In genomic region chr4:74823194-74823593, GRCh38 we compare ENCODE assay signal across 25 cellular contexts. TPM values are rescaled to one million over a fixed set of nuclear protein-coding genes. Genes with fewer than 3 reads are reported as not detected.
DNase-seq lines count a peak whose midpoint lies in the region; ATAC-seq and TF ChIP-seq lines count a peak whose summit lies in the region.
"Had no signal": no experiment of that assay in that cellular context is flagged by ENCODE, and none has a peak within 500 bp of the region (broad histone marks: within the 10 kb centered on the region; RNA-seq: fewer than 3 reads in every experiment).

No MANE protein-coding gene starts in this region.

- ATAC-seq in activated naive CD8-positive, alpha-beta T cell treated with anti-CD3 and anti-CD28 coated beads, Interleukin-2, amount 50 U/mL, for 24 hours = peak; percentile 43
- ATAC-seq in HG02588 (IDR thresholded peaks at IDR 0.05; ENCODE audit: unreplicated experiment) (peak; percentile 60), HG03139 (IDR thresholded peaks at IDR 0.05; ENCODE audit: unreplicated experiment) (peak; percentile 86)
- peak; percentile 31 for ATAC-seq in stimulated activated effector memory CD8-positive, alpha-beta T cell treated with anti-CD3 and anti-CD28 coated beads, Interleukin-12 subunit alpha, Interleukin-12 subunit beta, amount 100 ng/mL, for 72 hours
- ATAC-seq: esophagus mucosa, psoas muscle had no signal

- no peaks in the 10 kb centered on the region for H3K36me3 Mint-ChIP-seq in activated naive CD8-positive, alpha-beta T cell treated with anti-CD3 and anti-CD28 coated beads, Interleukin-2, amount 50 U/mL, for 24 hours (ENCODE audit: low read depth)
- H3K36me3 Mint-ChIP-seq in activated naive CD8-positive, alpha-beta T cell treated with anti-CD3 and anti-CD28 coated beads for 36 hours = no peaks in the 10 kb centered on the region
- no peaks in the 10 kb centered on the region for H3K36me3 Mint-ChIP-seq in stimulated activated effector memory CD8-positive, alpha-beta T cell treated with anti-CD3 and anti-CD28 coated beads, Interleukin-12 subunit alpha, Interleukin-12 subunit beta, amount 100 ng/mL, for 72 hours
- peaks cover 10% of the 10 kb centered on the region for H3K36me3 Mint-ChIP-seq in glutamatergic neuron (ENCODE audit: unreplicated experiment)
- H3K36me3 Mint-ChIP-seq in CD4-positive, alpha-beta memory T cell = no peaks in the 10 kb centered on the region
- H3K36me3 Mint-ChIP-seq: activated naive CD4-positive, alpha-beta T cell treated with anti-CD3 and anti-CD28 coated beads, Interleukin-2, amount 10 ng/mL, durations not matched to agents 7 days and 5 days; brain had no signal

- H3K9me3 Mint-ChIP-seq in activated naive CD8-positive, alpha-beta T cell treated with anti-CD3 and anti-CD28 coated beads, Interleukin-2, amount 50 U/mL, for 24 hours = peaks cover 9% of the 10 kb centered on the region
- H3K9me3 Mint-ChIP-seq in activated naive CD8-positive, alpha-beta T cell treated with anti-CD3 and anti-CD28 coated beads for 36 hours = no peaks in the 10 kb centered on the region
- peaks cover 9% of the 10 kb centered on the region for H3K9me3 Mint-ChIP-seq in stimulated activated effector memory CD8-positive, alpha-beta T cell treated with anti-CD3 and anti-CD28 coated beads, Interleukin-12 subunit alpha, Interleukin-12 subunit beta, amount 100 ng/mL, for 72 hours
- H3K9me3 Mint-ChIP-seq in glutamatergic neuron (ENCODE audit: unreplicated experiment) = peaks cover 1% of the 10 kb centered on the region
- H3K9me3 Mint-ChIP-seq in CD4-positive, alpha-beta memory T cell = peaks cover 0 to 9% (median under 1%) of the 10 kb centered on the region in 8 donors
- H3K9me3 Mint-ChIP-seq: activated naive CD4-positive, alpha-beta T cell treated with anti-CD3 and anti-CD28 coated beads, Interleukin-2, amount 10 ng/mL, durations not matched to agents 7 days and 5 days had no signal

- no peak for TF ChIP-seq CTCF in glutamatergic neuron (IDR thresholded peaks at IDR 0.05; ENCODE audit: partially characterized antibody, unreplicated experiment)

- H3K27me3 ChIP-seq in CD4-positive, alpha-beta memory T cell (ENCODE audit: insufficient read depth, low read length) = no peaks in the 10 kb centered on the region
- H3K27me3 ChIP-seq: BLaER1, dorsolateral prefrontal cortex, Peyer's patch had no signal

- intact Hi-C loops in CD4-positive, alpha-beta memory T cell (cut with micrococcal nuclease) = no loop called here

- no peak overlapping the region for H3K27ac Mint-ChIP-seq in activated naive CD8-positive, alpha-beta T cell treated with anti-CD3 and anti-CD28 coated beads, Interleukin-2, amount 50 U/mL, for 24 hours
- H3K27ac Mint-ChIP-seq in activated naive CD8-positive, alpha-beta T cell treated with anti-CD3 and anti-CD28 coated beads for 36 hours = no peak overlapping the region
- no peak overlapping the region for H3K27ac Mint-ChIP-seq in stimulated activated effector memory CD8-positive, alpha-beta T cell treated with anti-CD3 and anti-CD28 coated beads, Interleukin-12 subunit alpha, Interleukin-12 subunit beta, amount 100 ng/mL, for 72 hours
- no peak overlapping the region for H3K27ac Mint-ChIP-seq in glutamatergic neuron (ENCODE audit: unreplicated experiment)
- no peak overlapping the region for H3K27ac Mint-ChIP-seq in CD4-positive, alpha-beta memory T cell
- H3K27ac Mint-ChIP-seq: activated naive CD4-positive, alpha-beta T cell treated with anti-CD3 and anti-CD28 coated beads, Interleukin-2, amount 10 ng/mL, durations not matched to agents 7 days and 5 days; brain; IgD-negative memory B cell; nephron had no signal

- H3K9me3 ChIP-seq in CD4-positive, alpha-beta memory T cell (ENCODE audit: control insufficient read depth in 1 of 2, low read length in 2 of 2) = no peaks in the 10 kb centered on the region
- H3K9me3 ChIP-seq: Peyer's patch, psoas muscle, SK-N-SH had no signal

- no peaks in the 10 kb centered on the region for H3K4me1 Mint-ChIP-seq in activated naive CD8-positive, alpha-beta T cell treated with anti-CD3 and anti-CD28 coated beads, Interleukin-2, amount 50 U/mL, for 24 hours
- no peaks in the 10 kb centered on the region for H3K4me1 Mint-ChIP-seq in activated naive CD8-positive, alpha-beta T cell treated with anti-CD3 and anti-CD28 coated beads for 36 hours
- no peaks in the 10 kb centered on the region for H3K4me1 Mint-ChIP-seq in stimulated activated effector memory CD8-positive, alpha-beta T cell treated with anti-CD3 and anti-CD28 coated beads, Interleukin-12 subunit alpha, Interleukin-12 subunit beta, amount 100 ng/mL, for 72 hours
- H3K4me1 Mint-ChIP-seq in glutamatergic neuron (ENCODE audit: low read depth, unreplicated experiment) = no peaks in the 10 kb centered on the region
- H3K4me1 Mint-ChIP-seq in CD4-positive, alpha-beta memory T cell = no peaks in the 10 kb centered on the region
- H3K4me1 Mint-ChIP-seq: activated naive CD4-positive, alpha-beta T cell treated with anti-CD3 and anti-CD28 coated beads, Interleukin-2, amount 10 ng/mL, durations not matched to agents 7 days and 5 days; brain; nephron had no signal

- H3K4me1 ChIP-seq in CD4-positive, alpha-beta memory T cell (ENCODE audit: insufficient read depth, low read length) = no peaks in the 10 kb centered on the region
- H3K4me1 ChIP-seq: BLaER1, Peyer's patch, psoas muscle had no signal

- POLR2A ChIA-PET in CD4-positive, alpha-beta memory T cell (lab: Charles Lee; ENCODE audit: partially characterized antibody) = no interaction called here

- no peaks in the 10 kb centered on the region for H3K36me3 ChIP-seq in CD4-positive, alpha-beta memory T cell (ENCODE audit: insufficient read depth, low read length)
- H3K36me3 ChIP-seq: BLaER1, Peyer's patch had no signal

- DNase-seq in activated naive CD8-positive, alpha-beta T cell treated with anti-CD3 and anti-CD28 coated beads, Interleukin-2, amount 50 U/mL, for 24 hours = no peak
- no peak for DNase-seq in activated naive CD8-positive, alpha-beta T cell treated with anti-CD3 and anti-CD28 coated beads for 36 hours
- DNase-seq in stimulated activated effector memory CD8-positive, alpha-beta T cell treated with anti-CD3 and anti-CD28 coated beads, Interleukin-12 subunit alpha, Interleukin-12 subunit beta, amount 100 ng/mL, for 72 hours (ENCODE audit: low spot score in 2 of 2) = no peak
- no peak for DNase-seq in glutamatergic neuron
- no peak for DNase-seq in CD4-positive, alpha-beta memory T cell
- no peak for DNase-seq in occipital lobe (lab: John Stamatoyannopoulos, UW)
- DNase-seq: activated CD4-positive, alpha-beta T cell treated with anti-CD3 and anti-CD28 coated beads for 4 hours; activated naive CD4-positive, alpha-beta T cell treated with anti-CD3 and anti-CD28 coated beads, Interleukin-2, amount 10 ng/mL, durations not matched to agents 7 days and 5 days; dorsolateral prefrontal cortex; GF-D8; NCI-H1092; NCI-H2171; Peyer's patch; psoas muscle; SK-N-SH; stimulated activated naive CD4-positive, alpha-beta T cell had no signal

- CTCF ChIA-PET in CD4-positive, alpha-beta memory T cell (lab: Charles Lee; ENCODE audit: partially characterized antibody) = no interaction called here

- H3K27ac ChIP-seq in CD4-positive, alpha-beta memory T cell (ENCODE audit: low read depth, low read length) = no peak overlapping the region
- H3K27ac ChIP-seq: 22Rv1, BLaER1, dorsolateral prefrontal cortex, Peyer's patch, psoas muscle had no signal

- no peak overlapping the region for H3K4me3 Mint-ChIP-seq in activated naive CD8-positive, alpha-beta T cell treated with anti-CD3 and anti-CD28 coated beads, Interleukin-2, amount 50 U/mL, for 24 hours
- H3K4me3 Mint-ChIP-seq in activated naive CD8-positive, alpha-beta T cell treated with anti-CD3 and anti-CD28 coated beads for 36 hours = no peak overlapping the region
- H3K4me3 Mint-ChIP-seq in stimulated activated effector memory CD8-positive, alpha-beta T cell treated with anti-CD3 and anti-CD28 coated beads, Interleukin-12 subunit alpha, Interleukin-12 subunit beta, amount 100 ng/mL, for 72 hours = no peak overlapping the region
- H3K4me3 Mint-ChIP-seq in glutamatergic neuron (ENCODE audit: unreplicated experiment) = no peak overlapping the region
- no peak overlapping the region for H3K4me3 Mint-ChIP-seq in CD4-positive, alpha-beta memory T cell
- H3K4me3 Mint-ChIP-seq: activated naive CD4-positive, alpha-beta T cell treated with anti-CD3 and anti-CD28 coated beads, Interleukin-2, amount 10 ng/mL, durations not matched to agents 7 days and 5 days; brain; IgD-negative memory B cell; nephron had no signal

- H3K4me3 ChIP-seq in CD4-positive, alpha-beta memory T cell (ENCODE audit: low read length in 2 of 2) = no peak overlapping the region
- H3K4me3 ChIP-seq: BLaER1, dorsolateral prefrontal cortex, Peyer's patch, psoas muscle had no signal

- peaks cover 2% of the 10 kb centered on the region for H3K27me3 Mint-ChIP-seq in activated naive CD8-positive, alpha-beta T cell treated with anti-CD3 and anti-CD28 coated beads, Interleukin-2, amount 50 U/mL, for 24 hours
- H3K27me3 Mint-ChIP-seq in activated naive CD8-positive, alpha-beta T cell treated with anti-CD3 and anti-CD28 coated beads for 36 hours = peaks cover 3% of the 10 kb centered on the region
- no peaks in the 10 kb centered on the region for H3K27me3 Mint-ChIP-seq in glutamatergic neuron (ENCODE audit: unreplicated experiment)
- peaks cover 0 to 3% of the 10 kb centered on the region in 2 donors for H3K27me3 Mint-ChIP-seq in CD4-positive, alpha-beta memory T cell
- H3K27me3 Mint-ChIP-seq: activated naive CD4-positive, alpha-beta T cell treated with anti-CD3 and anti-CD28 coated beads, Interleukin-2, amount 10 ng/mL, durations not matched to agents 7 days and 5 days had no signal

RNA-seq across cellular contexts. Expression of gene BTC, which starts 28.9 kb away (rescaled TPM):
- not detected for total RNA-seq in activated naive CD8-positive, alpha-beta T cell treated with anti-CD3 and anti-CD28 coated beads for 36 hours
- total RNA-seq in glutamatergic neuron (ENCODE audit: unreplicated experiment) (not detected), occipital lobe (0.31 TPM)
- not detected for total RNA-seq in CD4-positive, alpha-beta memory T cell
- polyA plus RNA-seq in CD4-positive, alpha-beta memory T cell = not detected
- total RNA-seq: lung microvascular endothelial cell had no signal
- polyA plus RNA-seq: IgD-negative memory B cell, SK-N-SH had no signal

Comparison
In these comparisons a context has a peak if more than half of its experiments do, and no peak if none do; other contexts are left out.
1. ATAC-seq: peak in every context shown above with its lines; median percentile 86 in HG03139; 60 in HG02588; 43 in activated naive CD8-positive, alpha-beta T cell treated with anti-CD3 and anti-CD28 coated beads, Interleukin-2, amount 50 U/mL, for 24 hours; 31 in stimulated activated effector memory CD8-positive, alpha-beta T cell treated with anti-CD3 and anti-CD28 coated beads, Interleukin-12 subunit alpha, Interleukin-12 subunit beta, amount 100 ng/mL, for 72 hours.